1 cellular context compared by ENCODE assay signal in genomic region chr1:84225636-84226035, GRCh38.
TF ChIP-seq lines count a peak whose summit lies in the region.

No MANE protein-coding gene starts in this region.

TF ChIP-seq in K562, 482 proteins besides CTCF, POLR2A, EP300 and RAD21 (continued from another document):
- TF ChIP-seq TEAD4 (IDR thresholded peaks at IDR 0.05; ENCODE audit: low read length) (peak; percentile 21; the same call in 1 of the 2 replicates), TEAD4 (CRISPR knock-in tag; IDR thresholded peaks at IDR 0.05; ENCODE audit: borderline replicate concordance) (no peak)
- TF ChIP-seq, protein P1, sequence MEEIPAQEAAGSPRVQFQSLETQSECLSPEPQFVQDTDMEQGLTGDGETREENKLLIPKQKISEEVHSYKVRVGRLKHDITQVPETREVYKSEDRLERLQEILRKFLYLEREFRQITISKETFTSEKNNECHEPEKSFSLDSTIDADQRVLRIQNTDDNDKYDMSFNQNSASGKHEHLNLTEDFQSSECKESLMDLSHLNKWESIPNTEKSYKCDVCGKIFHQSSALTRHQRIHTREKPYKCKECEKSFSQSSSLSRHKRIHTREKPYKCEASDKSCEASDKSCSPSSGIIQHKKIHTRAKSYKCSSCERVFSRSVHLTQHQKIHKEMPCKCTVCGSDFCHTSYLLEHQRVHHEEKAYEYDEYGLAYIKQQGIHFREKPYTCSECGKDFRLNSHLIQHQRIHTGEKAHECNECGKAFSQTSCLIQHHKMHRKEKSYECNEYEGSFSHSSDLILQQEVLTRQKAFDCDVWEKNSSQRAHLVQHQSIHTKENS (CRISPR knock-in tag; IDR thresholded peaks at IDR 0.05), result no peak
